Comparison of ENCODE assay signal across 9 cellular contexts in genomic region chr2:112187805-112188596, GRCh38. TPM values are rescaled to one million over a fixed set of nuclear protein-coding genes. Genes with fewer than 3 reads are reported as not detected.
DNase-seq lines count a peak whose midpoint lies in the region; TF ChIP-seq lines count a peak whose summit lies in the region.
"Had no signal": no experiment of that assay in that cellular context is flagged by ENCODE, and none has a peak within 500 bp of the region (broad histone marks: within the 10 kb centered on the region; RNA-seq: fewer than 3 reads in every experiment).

No MANE protein-coding gene starts in this region.

- WGBS in esophagus squamous epithelium, 2 donors, result 40 to 64% methylated on average over 8 to 9 of the region's 9 CpGs

- TF ChIP-seq CTCF in NB4 (IDR thresholded peaks at IDR 0.05; ENCODE audit: low read depth, low read length) (no peak), esophagus squamous epithelium (IDR thresholded peaks at IDR 0.05) (no peak)

- DNase-seq in NB4 (ENCODE audit: low read depth) (peak; percentile 13), glomerular visceral epithelial cell (ENCODE audit: extremely low spot score) (peak; percentile 44), esophagus squamous epithelium (lab: John Stamatoyannopoulos, UW) (no peak), GM19238 (ENCODE audit: insufficient read length, low spot score) (no peak), mesenteric fat pad (ENCODE audit: low spot score) (no peak), NCI-H1436 (lab: John Stamatoyannopoulos, UW) (no peak)
- peak; percentile 64 for DNase-seq in activated CD8-positive, alpha-beta memory T cell treated with anti-CD3 and anti-CD28 coated beads, Interleukin-2, amount 50 U/mL, for 1 hour (ENCODE audit: extremely low read depth)
- DNase-seq in stimulated activated CD8-positive, alpha-beta memory T cell treated with anti-CD3 and anti-CD28 coated beads, Interleukin-7, amount 100 ng/mL, for 1 hour (ENCODE audit: low read depth in 2 of 2), result peak; percentile 34 to 45
- DNase-seq: amniotic stem cell had no signal

- H3K9me3 ChIP-seq in esophagus squamous epithelium, result no peaks in the 10 kb centered on the region

- intact Hi-C loops in esophagus squamous epithelium (cut with DNase I), result no loop called here

- no peaks in the 10 kb centered on the region for H3K4me1 ChIP-seq in esophagus squamous epithelium

- H3K27ac ChIP-seq in esophagus squamous epithelium, result peak overlapping the region in 2 of 4 donors; percentile 31 to 52

- H3K36me3 ChIP-seq in esophagus squamous epithelium, result no peaks in the 10 kb centered on the region

- no peaks in the 10 kb centered on the region for H3K27me3 ChIP-seq in esophagus squamous epithelium

- TF ChIP-seq POLR2A in NB4 (IDR thresholded peaks at IDR 0.05; ENCODE audit: extremely low read depth, insufficient read length) (no peak), esophagus squamous epithelium (IDR thresholded peaks at IDR 0.05) (no peak)

- H3K4me3 ChIP-seq in NB4 (ENCODE audit: low read depth, low read length) (no peak overlapping the region), esophagus squamous epithelium (no peak overlapping the region)

RNA-seq across cellular contexts. Expression of gene FBLN7, which starts 49.8 kb away (rescaled TPM):
- 1 to 10 TPM in 3 of 4 donors, not detected in 1; 1.1 to 2.9 (median 2.5) TPM for total RNA-seq in esophagus squamous epithelium
- total RNA-seq in mesenteric fat pad, result 5.3 TPM

Comparison
In these comparisons a context has a peak if more than half of its experiments do, and no peak if none do; other contexts are left out.
1. DNase-seq: peak in NB4 (single experiment), activated CD8-positive, alpha-beta memory T cell treated with anti-CD3 and anti-CD28 coated beads, Interleukin-2, amount 50 U/mL, for 1 hour (single experiment), glomerular visceral epithelial cell (single experiment) and stimulated activated CD8-positive, alpha-beta memory T cell treated with anti-CD3 and anti-CD28 coated beads, Interleukin-7, amount 100 ng/mL, for 1 hour (2 of 2); none in esophagus squamous epithelium (single experiment), GM19238 (single experiment), mesenteric fat pad (single experiment) and NCI-H1436 (single experiment).